ENCODE assay signal across 8 cellular contexts in genomic region chr17:57408064-57408811, GRCh38.
A peak's percentile ranks its signal among the peaks of the same experiment; 100 is the strongest.
DNase-seq lines count a peak whose midpoint lies in the region; ATAC-seq lines count a peak whose summit lies in the region.

No MANE protein-coding gene starts in this region.

- no peak overlapping the region for H3K4me3 Mint-ChIP-seq in activated T-helper 2 cell treated with anti-CD3 and anti-CD28 coated beads, Interferon-gamma antibody, Interleukin-2, Interleukin-4, amounts not matched to agents 10 μg/mL and 5 μg/mL and 100 μg/mL, durations not matched to agents 14 hours and 24 hours and 36 hours (ENCODE audit: low read depth)
- peak overlapping the region; percentile 30 for H3K4me3 Mint-ChIP-seq in natural killer cell treated with Interleukin-12 subunit alpha and Interleukin-12 subunit beta and Interleukin-15 and Interleukin-18, amount 100 ng/mL, for 72 hours

- peak; percentile 68 for DNase-seq in COLO668 (lab: John Stamatoyannopoulos, UW; ENCODE audit: unreplicated experiment)
- peak; percentile 75 for DNase-seq in NCI-H2029 (lab: John Stamatoyannopoulos, UW)
- DNase-seq in activated T-helper 2 cell treated with anti-CD3 and anti-CD28 coated beads, Interferon-gamma antibody, Interleukin-2, Interleukin-4, amounts not matched to agents 10 μg/mL and 5 μg/mL and 100 μg/mL, durations not matched to agents 14 hours and 24 hours and 36 hours (ENCODE audit: low spot score), result peak; percentile 11
- no peak for DNase-seq in natural killer cell treated with Interleukin-12 subunit alpha and Interleukin-12 subunit beta and Interleukin-15 and Interleukin-18, amount 100 ng/mL, for 72 hours (ENCODE audit: low spot score)
- DNase-seq in AG08396 (ENCODE audit: low spot score), result no peak
- DNase-seq in SJCRH30, result no peak
- no peak for DNase-seq in cardiac septum (ENCODE audit: low spot score)

- H3K9me3 ChIP-seq in SJCRH30 (replicated peaks), result no peaks in the 10 kb centered on the region

- H3K27ac ChIP-seq in SJCRH30, result no peak overlapping the region

- peaks cover 33% of the 10 kb centered on the region for H3K4me1 Mint-ChIP-seq in activated T-helper 2 cell treated with anti-CD3 and anti-CD28 coated beads, Interferon-gamma antibody, Interleukin-2, Interleukin-4, amounts not matched to agents 10 μg/mL and 5 μg/mL and 100 μg/mL, durations not matched to agents 14 hours and 24 hours and 36 hours (ENCODE audit: low read depth)
- H3K4me1 Mint-ChIP-seq in natural killer cell treated with Interleukin-12 subunit alpha and Interleukin-12 subunit beta and Interleukin-15 and Interleukin-18, amount 100 ng/mL, for 72 hours (ENCODE audit: low read depth in 2 of 2), result peaks cover 23 to 24% of the 10 kb centered on the region in 2 donors

- H3K27ac Mint-ChIP-seq in activated T-helper 2 cell treated with anti-CD3 and anti-CD28 coated beads, Interferon-gamma antibody, Interleukin-2, Interleukin-4, amounts not matched to agents 10 μg/mL and 5 μg/mL and 100 μg/mL, durations not matched to agents 14 hours and 24 hours and 36 hours, result peak overlapping the region; percentile 43
- H3K27ac Mint-ChIP-seq in natural killer cell treated with Interleukin-12 subunit alpha and Interleukin-12 subunit beta and Interleukin-15 and Interleukin-18, amount 100 ng/mL, for 72 hours, result peak overlapping the region; percentile 45 to 59

- no peaks in the 10 kb centered on the region for H3K27me3 Mint-ChIP-seq in activated T-helper 2 cell treated with anti-CD3 and anti-CD28 coated beads, Interferon-gamma antibody, Interleukin-2, Interleukin-4, amounts not matched to agents 10 μg/mL and 5 μg/mL and 100 μg/mL, durations not matched to agents 14 hours and 24 hours and 36 hours (ENCODE audit: low read depth)
- H3K27me3 Mint-ChIP-seq in natural killer cell treated with Interleukin-12 subunit alpha and Interleukin-12 subunit beta and Interleukin-15 and Interleukin-18, amount 100 ng/mL, for 72 hours, result no peaks in the 10 kb centered on the region

- peaks cover 32% of the 10 kb centered on the region for H3K36me3 Mint-ChIP-seq in activated T-helper 2 cell treated with anti-CD3 and anti-CD28 coated beads, Interferon-gamma antibody, Interleukin-2, Interleukin-4, amounts not matched to agents 10 μg/mL and 5 μg/mL and 100 μg/mL, durations not matched to agents 14 hours and 24 hours and 36 hours (ENCODE audit: low read depth)
- H3K36me3 Mint-ChIP-seq in natural killer cell treated with Interleukin-12 subunit alpha and Interleukin-12 subunit beta and Interleukin-15 and Interleukin-18, amount 100 ng/mL, for 72 hours, result peaks cover 2% of the 10 kb centered on the region

- no peaks in the 10 kb centered on the region; the same call in 1 of the 2 replicates for H3K4me1 ChIP-seq in SJCRH30

- intact Hi-C loops in activated T-helper 2 cell treated with anti-CD3 and anti-CD28 coated beads, Interferon-gamma antibody, Interleukin-2, Interleukin-4, amounts not matched to agents 10 μg/mL and 5 μg/mL and 100 μg/mL, durations not matched to agents 14 hours and 24 hours and 36 hours (cut with micrococcal nuclease), result loop anchor here (5.0 kb wide), 1 partner anchor 34 kb away; no protein-coding TSS in a partner anchor
- intact Hi-C loops in cardiac septum (cut with DNase I), result no loop called here

- no peak overlapping the region for H3K4me3 ChIP-seq in SJCRH30

- peaks cover 2% of the 10 kb centered on the region; the same call in 1 of the 2 replicates for H3K36me3 ChIP-seq in SJCRH30

- H3K9me3 Mint-ChIP-seq in activated T-helper 2 cell treated with anti-CD3 and anti-CD28 coated beads, Interferon-gamma antibody, Interleukin-2, Interleukin-4, amounts not matched to agents 10 μg/mL and 5 μg/mL and 100 μg/mL, durations not matched to agents 14 hours and 24 hours and 36 hours, result no peaks in the 10 kb centered on the region
- H3K9me3 Mint-ChIP-seq in natural killer cell treated with Interleukin-12 subunit alpha and Interleukin-12 subunit beta and Interleukin-15 and Interleukin-18, amount 100 ng/mL, for 72 hours, result no peaks in the 10 kb centered on the region

- peak; percentile 70 for ATAC-seq in GM21390 (IDR thresholded peaks at IDR 0.05; ENCODE audit: unreplicated experiment)
- ATAC-seq in natural killer cell treated with Interleukin-12 subunit alpha and Interleukin-12 subunit beta and Interleukin-15 and Interleukin-18, amount 100 ng/mL, for 72 hours, result peak in 1 of 2 donors; percentile 73

- no peaks in the 10 kb centered on the region for H3K27me3 ChIP-seq in SJCRH30

Comparison
In these comparisons a context has a peak if more than half of its experiments do, and no peak if none do; other contexts are left out.
1. DNase-seq: peak in COLO668 (single experiment), NCI-H2029 (single experiment) and activated T-helper 2 cell treated with anti-CD3 and anti-CD28 coated beads, Interferon-gamma antibody, Interleukin-2, Interleukin-4, amounts not matched to agents 10 μg/mL and 5 μg/mL and 100 μg/mL, durations not matched to agents 14 hours and 24 hours and 36 hours (single experiment); none in natural killer cell treated with Interleukin-12 subunit alpha and Interleukin-12 subunit beta and Interleukin-15 and Interleukin-18, amount 100 ng/mL, for 72 hours (single experiment), AG08396 (single experiment), SJCRH30 (0 of 2) and cardiac septum (single experiment).